19 cellular contexts compared by ENCODE assay signal in genomic region chr5:37165761-37166160, GRCh38.
A peak's percentile ranks its signal among the peaks of the same experiment; 100 is the strongest.
DNase-seq lines count a peak whose midpoint lies in the region; ATAC-seq and TF ChIP-seq lines count a peak whose summit lies in the region.
"Had no signal": no experiment of that assay in that cellular context is flagged by ENCODE, and none has a peak within 500 bp of the region (broad histone marks: within the 10 kb centered on the region; RNA-seq: fewer than 3 reads in every experiment).

No MANE protein-coding gene starts in this region.

- intact Hi-C loops in body of pancreas (cut with DNase I) (no loop called here), left colon (cut with DNase I, micrococcal nuclease) (no loop called here)

- peaks cover 0 to 13% of the 10 kb centered on the region in 2 donors for H3K36me3 ChIP-seq in body of pancreas (replicated peaks in 1 of 2; ENCODE audit: insufficient read depth in 1 of 2, low read depth in 2 of 2)

- H3K27me3 ChIP-seq in body of pancreas, result no peaks in the 10 kb centered on the region

- H3K27ac ChIP-seq in body of pancreas, result peak overlapping the region in 1 of 4 donors; percentile 24
- H3K27ac ChIP-seq: HL-60, SK-N-MC had no signal

- peak; percentile 67 for ATAC-seq in body of pancreas
- ATAC-seq in left colon, result peak; percentile 53
- no peak for ATAC-seq in GM19395 (IDR thresholded peaks at IDR 0.05; ENCODE audit: unreplicated experiment)

- no peak for TF ChIP-seq POLR2A in body of pancreas (IDR thresholded peaks at IDR 0.05)

- DNase-seq in DMS53 treated with DMSO at 0.1 percent for 48 hours (lab: John Stamatoyannopoulos, UW; ENCODE audit: unreplicated experiment) (peak; percentile 45), body of pancreas (peak in 1 of 4 donors; percentile 7), left colon (no peak), renal cortical epithelial cell (ENCODE audit: low read depth) (peak; percentile 88), NCI-H1092 treated with DMSO at 0.1 percent for 48 hours (lab: John Stamatoyannopoulos, UW) (no peak), germinal center (ENCODE audit: low spot score) (no peak)
- DNase-seq: Calu3; CD4-positive, alpha-beta T cell; NCI-H1105; NCI-H2081; NCI-H2171 treated with DMSO at 0.1 percent for 48 hours; NCI-H446 treated with DMSO at 0.1 percent for 48 hours; NCI-H69; NK-92 treated with Interleukin-12 subunit alpha and Interleukin-12 subunit beta, amount 100 ng/mL, for 24 hours; SHP77 had no signal

- no peak for TF ChIP-seq CTCF in body of pancreas (IDR thresholded peaks at IDR 0.05)

- no peak overlapping the region for H3K4me3 ChIP-seq in body of pancreas
- H3K4me3 ChIP-seq: HAP-1, SK-N-MC had no signal

- 28 to 38% methylated on average over 1 of the region's 1 CpG for WGBS in body of pancreas, 2 donors

- H3K9me3 ChIP-seq in body of pancreas, result no peaks in the 10 kb centered on the region
- H3K9me3 ChIP-seq: HAP-1 had no signal

- peaks cover 11% of the 10 kb centered on the region for H3K4me1 ChIP-seq in body of pancreas
- H3K4me1 ChIP-seq: HAP-1 had no signal

Comparison
In these comparisons a context has a peak if more than half of its experiments do, and no peak if none do; other contexts are left out.
1. DNase-seq: peak in DMS53 treated with DMSO at 0.1 percent for 48 hours (single experiment) and renal cortical epithelial cell (single experiment); none in left colon (0 of 2), NCI-H1092 treated with DMSO at 0.1 percent for 48 hours (single experiment) and germinal center (single experiment).